In genomic region chr1:59186656-59187055, GRCh38 we compare ENCODE assay signal across 20 cellular contexts.
DNase-seq lines count a peak whose midpoint lies in the region; ATAC-seq, FAIRE-seq and TF ChIP-seq lines count a peak whose summit lies in the region.
"Had no signal": no experiment of that assay in that cellular context is flagged by ENCODE, and none has a peak within 500 bp of the region (broad histone marks: within the 10 kb centered on the region; RNA-seq: fewer than 3 reads in every experiment).

No MANE protein-coding gene starts in this region.

- H3K27me3 ChIP-seq in HepG2 (ENCODE audit: control insufficient read depth in 1 of 2, insufficient read depth in 2 of 2, low read length in 2 of 2): no peaks in the 10 kb centered on the region; a peak in 1 of 5 replicates
- no peaks in the 10 kb centered on the region for H3K27me3 ChIP-seq in right lobe of liver
- H3K27me3 ChIP-seq: suprapubic skin had no signal

- in situ Hi-C loops in HepG2 (cut with HindIII; ENCODE audit: extremely low pct_ligation_motif_present, low pct_unique_long_range_greater_than_20kb): no loop called here

- no peak overlapping the region for H3K4me2 ChIP-seq in HepG2 (ENCODE audit: low read depth, low read length)

- 7% methylated on average over 3 of the region's 3 CpGs for WGBS in HepG2 (ENCODE audit: low lambda C conversion rate)
- 61% methylated on average over 2 of the region's 3 CpGs for WGBS in right lobe of liver (ENCODE audit: insufficient coverage, low coverage, low lambda C conversion rate, missing lambda C conversion rate)

- no peaks in the 10 kb centered on the region for H4K20me1 ChIP-seq in HepG2 (ENCODE audit: insufficient read depth, low read length)

- no peak for FAIRE-seq in HepG2 (lab: Jason Lieb, UNC)
- FAIRE-seq: A204.1, small intestine had no signal

- H3K27ac ChIP-seq in HepG2 (ENCODE audit: extremely low read length, insufficient read depth, low read length) (no peak overlapping the region), right lobe of liver (no peak overlapping the region)
- H3K27ac ChIP-seq: suprapubic skin had no signal

- no peak overlapping the region for H3K4me3 ChIP-seq in HepG2 (replicated peaks in 1 of 3; ENCODE audit: insufficient read depth in 1 of 3, low read depth in 2 of 3, low read length in 3 of 3)
- H3K4me3 ChIP-seq in right lobe of liver: no peak overlapping the region
- H3K4me3 ChIP-seq: suprapubic skin had no signal

- TF ChIP-seq RAD21 in HepG2 (CRISPR knock-in tag; IDR thresholded peaks at IDR 0.05): no peak

- BruUV-seq in HepG2 (replicated peaks; lab: Mats Ljungman, UMichigan): no TSS peak

- no peaks in the 10 kb centered on the region for H3K79me2 ChIP-seq in HepG2 (ENCODE audit: insufficient read depth, low read length)

- TF ChIP-seq EP300 in HepG2 (IDR thresholded peaks at IDR 0.05; ENCODE audit: low read depth in 2 of 2, low read length in 2 of 2) (no peak), HepG2 (CRISPR knock-in tag; IDR thresholded peaks at IDR 0.05; ENCODE audit: borderline replicate concordance) (no peak)

- peaks cover 5% of the 10 kb centered on the region; the same call in 1 of the 2 replicates for H3K9me3 ChIP-seq in HepG2 (ENCODE audit: low read length)
- H3K9me3 ChIP-seq in right lobe of liver: no peaks in the 10 kb centered on the region
- H3K9me3 ChIP-seq: suprapubic skin had no signal

- ATAC-seq in HepG2 (peak; percentile 41; the same call in 2 of the 3 replicates), right lobe of liver (no peak)
- ATAC-seq: activated T-cell treated with anti-CD3 and anti-CD28 coated beads, Interleukin-2, amount 50 U/mL, for 72 hours; PC-3 had no signal

- H3K36me3 ChIP-seq in HepG2 (replicated peaks in 1 of 2; ENCODE audit: control insufficient read depth in 1 of 2, insufficient read depth in 2 of 2, low read length in 2 of 2) (no peaks in the 10 kb centered on the region), right lobe of liver (no peaks in the 10 kb centered on the region)
- H3K36me3 ChIP-seq: suprapubic skin had no signal

- TF ChIP-seq POLR2A in HepG2 (IDR thresholded peaks at IDR 0.05; ENCODE audit: insufficient read depth in 1 of 2, low read depth in 2 of 2, low read length in 2 of 2): no peak
- no peak for TF ChIP-seq POLR2A in right lobe of liver (IDR thresholded peaks at IDR 0.05)

- intact Hi-C loops in HepG2 (cut with micrococcal nuclease; ENCODE audit: unreplicated experiment): no loop called here
- intact Hi-C loops in right lobe of liver (cut with DNase I): no loop called here

- TF ChIP-seq CTCF in HepG2 (CRISPR knock-in tag; IDR thresholded peaks at IDR 0.05) (peak; percentile 40), right lobe of liver (IDR thresholded peaks at IDR 0.05) (no peak)

- no peak overlapping the region for H3K9ac ChIP-seq in HepG2 (ENCODE audit: insufficient read depth, low read depth, low read length)

- DNase-seq in HepG2 (ENCODE audit: low spot score) (peak; percentile 8), right lobe of liver (no peak), dedifferentiated amniotic fluid mesenchymal stem cell (ENCODE audit: extremely low spot score) (peak; percentile 20), iris pigment epithelial cell (ENCODE audit: low read depth) (peak; percentile 61), CD1c-positive myeloid dendritic cell (ENCODE audit: extremely low spot score) (no peak), NCI-H2171 treated with DMSO at 0.1 percent for 48 hours (lab: John Stamatoyannopoulos, UW) (no peak), HuH-7 (ENCODE audit: low spot score) (no peak), NCI-H146 (lab: John Stamatoyannopoulos, UW) (no peak)
- DNase-seq: activated CD4-positive, alpha-beta T cell treated with anti-CD3 and anti-CD28 coated beads for 4 hours; activated T-cell treated with anti-CD3 and anti-CD28 coated beads, Interleukin-2, amount 50 U/mL, for 72 hours; anterior cingulate cortex; effector CD8-positive, alpha-beta T cell; head of caudate nucleus; MV-4-11; NCI-H446; nephron progenitor cell; PC-3; small intestine had no signal

- peaks cover 33% of the 10 kb centered on the region for H3K4me1 ChIP-seq in HepG2 (ENCODE audit: insufficient read depth, low read length)
- no peaks in the 10 kb centered on the region for H3K4me1 ChIP-seq in right lobe of liver
- H3K4me1 ChIP-seq: suprapubic skin had no signal

- no peak overlapping the region for H2AFZ ChIP-seq in HepG2 (ENCODE audit: low read length)

- POLR2A ChIA-PET in HepG2 (lab: Yijun Ruan, JAX): no interaction called here

- CTCF ChIA-PET in HepG2 (lab: Yijun Ruan, JAX; ENCODE audit: low intra/inter-chr PET ratio, low total read pairs): no interaction called here

TF ChIP-seq in HepG2, 621 proteins besides CTCF, POLR2A, EP300 and RAD21:
- TF ChIP-seq STAG1 (CRISPR knock-in tag; IDR thresholded peaks at IDR 0.05): peak; percentile 34; the same call in 1 of the 2 replicates
- peak; percentile 39; the same call in 1 of the 2 replicates for TF ChIP-seq PATZ1 (CRISPR knock-in tag; IDR thresholded peaks at IDR 0.05)
- TF ChIP-seq ZNF770 (CRISPR knock-in tag; IDR thresholded peaks at IDR 0.05): no peak
- no peak for TF ChIP-seq SOX5 (CRISPR knock-in tag; IDR thresholded peaks at IDR 0.05; ENCODE audit: borderline replicate concordance)
- no peak for TF ChIP-seq ZNF546 (CRISPR knock-in tag; conservative IDR thresholded peaks at IDR 0.05)
- no peak for TF ChIP-seq ZKSCAN8 (CRISPR knock-in tag; IDR thresholded peaks at IDR 0.05; ENCODE audit: borderline replicate concordance)
- TF ChIP-seq POLR2G (IDR thresholded peaks at IDR 0.05; ENCODE audit: low read depth, low read length): no peak
- TF ChIP-seq TCF12 (IDR thresholded peaks at IDR 0.05): no peak
- TF ChIP-seq TCF12 (CRISPR knock-in tag; IDR thresholded peaks at IDR 0.05): no peak
- TF ChIP-seq RBM22 (optimal IDR thresholded peaks at IDR 0.05; ENCODE audit: low read length): no peak
- TF ChIP-seq ZNF800 (CRISPR knock-in tag; IDR thresholded peaks at IDR 0.05): no peak
- no peak for TF ChIP-seq TSC22D2 (CRISPR knock-in tag; IDR thresholded peaks at IDR 0.05; ENCODE audit: borderline replicate concordance)

Comparison
In these comparisons a context has a peak if more than half of its experiments do, and no peak if none do; other contexts are left out.
1. DNase-seq: peak in HepG2 (single experiment), dedifferentiated amniotic fluid mesenchymal stem cell (single experiment) and iris pigment epithelial cell (single experiment); none in right lobe of liver (0 of 3), CD1c-positive myeloid dendritic cell (single experiment), NCI-H2171 treated with DMSO at 0.1 percent for 48 hours (single experiment), HuH-7 (single experiment) and NCI-H146 (single experiment).